In genomic region chr1:44062656-44063055, GRCh38 we compare ENCODE assay signal across 29 cellular contexts. TPM values are rescaled to one million over a fixed set of nuclear protein-coding genes. Genes with fewer than 3 reads are reported as not detected.
"Had no signal": no experiment of that assay in that cellular context is flagged by ENCODE, and none has a peak within 500 bp of the region (broad histone marks: within the 10 kb centered on the region; RNA-seq: fewer than 3 reads in every experiment).

No MANE protein-coding gene starts in this region.

- H3K4me3 Mint-ChIP-seq: naive B cell; natural killer cell; nephron progenitor cell; neural progenitor cell; stimulated activated memory B cell treated with anti-CD40 and anti-IgM and Interleukin-4, amounts not matched to agents 10 μg/mL and 1 μg/mL and 100 μg/mL, for 72 hours; stimulated activated naive CD8-positive, alpha-beta T cell treated with anti-CD3 and anti-CD28 coated beads, Interleukin-15, amount 100 ng/mL, for 72 hours; type B pancreatic cell had no signal

- ATAC-seq: lower lobe of right lung; natural killer cell; psoas muscle; right lobe of liver; stimulated activated memory B cell treated with anti-CD40 and anti-IgM and Interleukin-4, amounts not matched to agents 10 μg/mL and 1 μg/mL and 100 μg/mL, for 72 hours; stimulated activated naive CD8-positive, alpha-beta T cell treated with anti-CD3 and anti-CD28 coated beads, Interleukin-15, amount 100 ng/mL, for 72 hours had no signal

- H3K9me3 ChIP-seq: lower lobe of right lung, neutrophil, psoas muscle, right lobe of liver, tibial nerve, uterus had no signal

- H3K27me3 ChIP-seq: neutrophil, right lobe of liver, tibial nerve, uterus had no signal

- H3K36me3 ChIP-seq: lower lobe of right lung, neural progenitor cell, neutrophil, right lobe of liver, tibial nerve, uterus had no signal

- H3K4me1 ChIP-seq: parathyroid adenoma, psoas muscle, tibial nerve, uterus had no signal

- H3K9me3 Mint-ChIP-seq: naive B cell; natural killer cell; nephron progenitor cell; neural progenitor cell; stimulated activated memory B cell treated with anti-CD40 and anti-IgM and Interleukin-4, amounts not matched to agents 10 μg/mL and 1 μg/mL and 100 μg/mL, for 72 hours; stimulated activated naive CD8-positive, alpha-beta T cell treated with anti-CD3 and anti-CD28 coated beads, Interleukin-15, amount 100 ng/mL, for 72 hours; type B pancreatic cell had no signal

- H3K27me3 Mint-ChIP-seq: naive B cell; stimulated activated memory B cell treated with anti-CD40 and anti-IgM and Interleukin-4, amounts not matched to agents 10 μg/mL and 1 μg/mL and 100 μg/mL, for 72 hours had no signal

- H3K27ac Mint-ChIP-seq: naive B cell; natural killer cell; nephron progenitor cell; neural progenitor cell; stimulated activated memory B cell treated with anti-CD40 and anti-IgM and Interleukin-4, amounts not matched to agents 10 μg/mL and 1 μg/mL and 100 μg/mL, for 72 hours; stimulated activated naive CD8-positive, alpha-beta T cell treated with anti-CD3 and anti-CD28 coated beads, Interleukin-15, amount 100 ng/mL, for 72 hours; type B pancreatic cell had no signal

- H2AFZ ChIP-seq: neural progenitor cell, parathyroid adenoma had no signal

- H3K27ac ChIP-seq: lower lobe of right lung, neural progenitor cell, neutrophil, parathyroid adenoma, psoas muscle, right lobe of liver, tibial nerve, uterus had no signal

- H3K4me2 ChIP-seq: neural progenitor cell, smooth muscle cell had no signal

- DNase-seq: hippocampal formation; kidney; lower lobe of right lung; mammary epithelial cell; mesenchymal stem cell; naive B cell; natural killer cell; nephron progenitor cell; occipital lobe; psoas muscle; right lobe of liver; stimulated activated CD4-positive, alpha-beta T cell treated with anti-CD3 and anti-CD28 coated beads, Interleukin-1b, Interleukin-23, amount 100 ng/mL, for 48 hours; stimulated activated CD4-positive, alpha-beta T cell treated with anti-CD3 and anti-CD28 coated beads, Interleukin-2, amount 100 ng/mL, for 48 hours; stimulated activated CD4-positive, alpha-beta T cell treated with anti-CD3 and anti-CD28 coated beads, Interleukin-4, amount 100 ng/mL, for 4 hours; stimulated activated CD8-positive, alpha-beta memory T cell treated with anti-CD3 and anti-CD28 coated beads, Interleukin-4, amount 100 ng/mL, for 48 hours; stimulated activated naive CD4-positive, alpha-beta T cell treated with Interleukin-2 at 50 U/mL for 16 hours; stimulated activated naive CD8-positive, alpha-beta T cell treated with anti-CD3 and anti-CD28 coated beads, Interleukin-15, amount 100 ng/mL, for 72 hours; substantia nigra; uterus had no signal

- H3K4me3 ChIP-seq: lower lobe of right lung, neural progenitor cell, psoas muscle, right lobe of liver, smooth muscle cell, tibial nerve, uterus had no signal

- H3K36me3 Mint-ChIP-seq: naive B cell; natural killer cell; neural progenitor cell; stimulated activated memory B cell treated with anti-CD40 and anti-IgM and Interleukin-4, amounts not matched to agents 10 μg/mL and 1 μg/mL and 100 μg/mL, for 72 hours; type B pancreatic cell had no signal

- H3K79me2 ChIP-seq: parathyroid adenoma had no signal

- H3K4me1 Mint-ChIP-seq: stimulated activated naive CD8-positive, alpha-beta T cell treated with anti-CD3 and anti-CD28 coated beads, Interleukin-15, amount 100 ng/mL, for 72 hours had no signal

RNA-seq across cellular contexts. Expression of gene KLF17, which starts 56.0 kb away (rescaled TPM):
- total RNA-seq: kidney, liver, natural killer cell, osteocyte, psoas muscle, right lobe of liver, tibial nerve, ureter had no signal
- polyA plus RNA-seq: liver, psoas muscle, smooth muscle cell had no signal
